Comparison of ENCODE assay signal across 10 cellular contexts in the genomic region with DNA sequence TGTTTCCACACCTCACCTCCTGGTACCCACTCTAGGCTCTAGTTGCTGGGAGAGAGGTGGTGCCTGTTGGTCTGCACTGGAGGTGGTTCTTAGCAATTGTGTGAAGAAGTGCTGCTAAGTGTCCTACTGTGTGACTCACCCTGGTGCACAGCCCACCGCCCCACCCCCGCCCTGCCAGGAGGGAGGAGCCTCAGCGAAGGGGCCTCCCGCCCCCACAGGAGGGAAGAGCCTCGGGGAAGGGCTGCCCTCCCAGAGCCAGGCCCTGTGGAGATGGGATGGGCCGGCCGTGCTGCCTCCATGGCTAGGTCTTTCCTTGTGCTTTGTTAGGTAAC.
DNase-seq lines count a peak whose midpoint lies in the region; ATAC-seq and TF ChIP-seq lines count a peak whose summit lies in the region.
"Had no signal": no experiment of that assay in that cellular context is flagged by ENCODE, and none has a peak within 500 bp of the region (broad histone marks: within the 10 kb centered on the region; RNA-seq: fewer than 3 reads in every experiment).

No MANE protein-coding gene starts in this region.

- ATAC-seq in memory B cell (ENCODE audit: low read depth) (no peak), HG02870 (IDR thresholded peaks at IDR 0.05; ENCODE audit: unreplicated experiment) (no peak), GM21825 (IDR thresholded peaks at IDR 0.05; ENCODE audit: unreplicated experiment) (no peak)

- 53% methylated on average over 5 of the region's 7 CpGs; no CpG with 5 or more reads in 1 of the 2 donors for WGBS in thyroid gland, 2 donors

- H3K27me3 Mint-ChIP-seq in brain (no peaks in the 10 kb centered on the region), memory B cell (no peaks in the 10 kb centered on the region)

- H3K9me3 Mint-ChIP-seq in brain: peaks cover 11 to 42% (median 31%) of the 10 kb centered on the region in 5 experiments
- peaks cover 3% of the 10 kb centered on the region for H3K9me3 Mint-ChIP-seq in memory B cell

- no peak overlapping the region for H3K4me3 ChIP-seq in thyroid gland (replicated peaks in 1 of 3)

- H3K9me3 ChIP-seq in thyroid gland: no peaks in the 10 kb centered on the region

- TF ChIP-seq CTCF in brain (conservative IDR thresholded peaks at IDR 0.05) (no peak), thyroid gland (IDR thresholded peaks at IDR 0.05) (no peak)

- TF ChIP-seq POLR2A in thyroid gland (IDR thresholded peaks at IDR 0.05): no peak

- H3K4me3 Mint-ChIP-seq in brain: no peak overlapping the region
- H3K4me3 Mint-ChIP-seq in memory B cell: no peak overlapping the region

- DNase-seq in activated CD8-positive, alpha-beta memory T cell treated with anti-CD3 and anti-CD28 coated beads, Interleukin-2, amount 50 U/mL, for 4 hours: peak; percentile 34
- DNase-seq in activated CD8-positive, alpha-beta memory T cell treated with anti-CD3 and anti-CD28 coated beads for 24 hours: no peak
- no peak for DNase-seq in memory B cell (ENCODE audit: low spot score in 2 of 2)
- peak; percentile 43 to 70 for DNase-seq in thyroid gland
- no peak for DNase-seq in RPMI8226
- DNase-seq: ACHN, NCI-H446 had no signal

- intact Hi-C loops in thyroid gland (cut with DNase I): no loop called here

- H3K27me3 ChIP-seq in thyroid gland: no peaks in the 10 kb centered on the region

- peaks cover 29 to 41% of the 10 kb centered on the region in 2 donors for H3K4me1 ChIP-seq in thyroid gland

- peak overlapping the region in 2 of 3 donors; percentile 25 to 44 for H3K27ac ChIP-seq in thyroid gland

- H3K27ac Mint-ChIP-seq in brain (peak overlapping the region in 3 of 5 experiments; percentile 53 to 90 (median 58)), memory B cell (peak overlapping the region; percentile 94)

- H3K36me3 Mint-ChIP-seq in brain: peaks cover 85% of the 10 kb centered on the region
- H3K36me3 Mint-ChIP-seq in memory B cell: peaks cover 42% of the 10 kb centered on the region

- H3K4me1 Mint-ChIP-seq in brain (peaks cover 4% of the 10 kb centered on the region), memory B cell (peaks cover 28% of the 10 kb centered on the region)

- peaks cover 0 to 4% of the 10 kb centered on the region in 2 donors for H3K36me3 ChIP-seq in thyroid gland

Comparison
In these comparisons a context has a peak if more than half of its experiments do, and no peak if none do; other contexts are left out.
1. DNase-seq: peak in activated CD8-positive, alpha-beta memory T cell treated with anti-CD3 and anti-CD28 coated beads, Interleukin-2, amount 50 U/mL, for 4 hours (single experiment) and thyroid gland (2 of 2); none in activated CD8-positive, alpha-beta memory T cell treated with anti-CD3 and anti-CD28 coated beads for 24 hours (single experiment), memory B cell (0 of 2) and RPMI8226 (single experiment).